Comparison of ENCODE assay signal across 8 cellular contexts in the genomic region with DNA sequence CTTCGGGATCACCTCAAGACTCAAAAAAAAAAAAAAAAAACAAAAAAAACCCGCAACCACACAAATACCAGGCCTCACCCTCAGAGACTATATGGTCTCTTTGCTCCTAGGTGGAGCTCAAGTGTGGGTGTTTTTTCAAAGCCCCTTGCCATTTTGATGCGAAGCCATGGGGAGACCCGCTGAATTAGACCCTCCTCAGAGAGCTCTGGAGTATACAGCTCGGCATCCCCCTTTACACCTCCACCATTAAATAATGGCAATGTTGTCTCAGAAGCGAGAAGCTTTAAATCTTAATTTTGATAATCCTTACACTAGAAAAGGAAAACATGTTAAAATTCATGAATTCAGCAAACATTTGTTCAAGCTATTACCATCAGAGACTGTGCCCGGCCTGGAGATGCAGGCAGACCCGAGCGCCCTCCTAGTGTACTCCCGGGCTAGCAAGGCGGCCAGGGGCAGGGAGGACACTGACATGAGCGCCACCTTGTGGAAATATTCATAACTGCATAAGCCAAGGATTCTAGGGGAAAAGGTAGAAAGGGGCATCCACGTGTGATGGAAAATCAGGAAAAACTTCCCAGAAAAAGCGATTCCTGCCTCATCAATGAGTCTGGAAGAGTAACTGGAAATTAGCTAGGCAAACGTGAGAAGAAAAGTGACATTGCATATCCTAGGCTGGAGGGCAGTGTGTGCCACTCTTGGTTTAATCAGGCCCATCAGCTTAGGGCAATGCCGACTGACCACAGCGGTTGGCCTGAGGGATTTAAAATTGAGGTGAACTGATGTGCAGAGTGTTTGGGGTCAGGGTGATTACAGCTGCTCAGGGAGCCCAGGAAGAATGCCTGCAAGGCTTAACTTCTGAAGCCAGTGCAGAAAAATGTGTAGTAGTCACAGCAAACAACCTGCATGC.
DNase-seq lines count a peak whose midpoint lies in the region; ATAC-seq, FAIRE-seq and TF ChIP-seq lines count a peak whose summit lies in the region.

No MANE protein-coding gene starts in this region.

- no peaks in the 10 kb centered on the region for H3K4me1 ChIP-seq in HAP-1
- H3K4me1 ChIP-seq in astrocyte (ENCODE audit: insufficient read depth, low read length) = no peaks in the 10 kb centered on the region
- H3K4me1 ChIP-seq in spleen = peaks cover 0 to 6% (median 0%) of the 10 kb centered on the region in 6 donors

- no peak overlapping the region for H3K4me3 ChIP-seq in HAP-1
- H3K4me3 ChIP-seq in NB4 (ENCODE audit: low read depth, low read length) = no peak overlapping the region
- H3K4me3 ChIP-seq in astrocyte (ENCODE audit: insufficient read depth, low read depth, low read length) = no peak overlapping the region
- no peak overlapping the region for H3K4me3 ChIP-seq in spleen

- H3K4me2 ChIP-seq in astrocyte (ENCODE audit: low read length) = no peak overlapping the region

- no peak for FAIRE-seq in astrocyte (lab: Jason Lieb, UNC)

- no peaks in the 10 kb centered on the region for H3K4me1 Mint-ChIP-seq in astrocyte (ENCODE audit: low read depth, unreplicated experiment)

- TF ChIP-seq POLR2A in NB4 (IDR thresholded peaks at IDR 0.05; ENCODE audit: extremely low read depth, insufficient read length) (no peak), spleen (IDR thresholded peaks at IDR 0.05) (no peak)

- no peaks in the 10 kb centered on the region for H3K9me3 Mint-ChIP-seq in astrocyte (ENCODE audit: unreplicated experiment)

- DNase-seq in GM03348 (ENCODE audit: low spot score) = peak; percentile 92
- DNase-seq in HAP-1 (ENCODE audit: low spot score in 2 of 2) = peak; percentile 61 to 82
- DNase-seq in NB4 (ENCODE audit: low read depth) = peak; percentile 64
- peak; percentile 42 for DNase-seq in T follicular helper cell (ENCODE audit: low read depth)
- DNase-seq in astrocyte (ENCODE audit: low read depth) = no peak
- peak in 38 of 51 donors; percentile 2 to 67 (median 28) for DNase-seq in hypothalamus (lab: John Stamatoyannopoulos, UW)
- DNase-seq in spleen = peak; percentile 82

- H4K20me1 ChIP-seq in astrocyte (ENCODE audit: insufficient read depth, low read length) = no peaks in the 10 kb centered on the region

- no peak overlapping the region for H3K27ac Mint-ChIP-seq in astrocyte (ENCODE audit: unreplicated experiment)

- H3K27me3 Mint-ChIP-seq in astrocyte (ENCODE audit: low read depth, unreplicated experiment) = peaks cover 38% of the 10 kb centered on the region

- WGBS in spleen, 5 donors = 41 to 48% (median 43%) methylated on average over 17 of the region's 17 CpGs

- H3K27me3 ChIP-seq in HAP-1 (ENCODE audit: low read depth) (no peaks in the 10 kb centered on the region), astrocyte (ENCODE audit: insufficient read depth, low read length) (peaks cover 14% of the 10 kb centered on the region), spleen (replicated peaks in 1 of 7) (no peaks in the 10 kb centered on the region)

- H2AFZ ChIP-seq in astrocyte (ENCODE audit: low read depth, low read length) = no peak overlapping the region

- intact Hi-C loops in spleen (cut with DNase I; ENCODE audit: low total_unique reads) = loop anchor here (5.0 to 10.0 kb wide), 2 partner anchors 177 to 360 kb away; no protein-coding TSS in a partner anchor

- H3K4me3 Mint-ChIP-seq in astrocyte (ENCODE audit: unreplicated experiment) = no peak overlapping the region

- peak; percentile 72 for TF ChIP-seq CTCF in NB4 (IDR thresholded peaks at IDR 0.05; ENCODE audit: low read depth, low read length)
- peak; percentile 75 for TF ChIP-seq CTCF in astrocyte (IDR thresholded peaks at IDR 0.05; ENCODE audit: insufficient read depth, low read depth, low read length)
- TF ChIP-seq CTCF in spleen (IDR thresholded peaks at IDR 0.05 in 8 of 11, conservative IDR thresholded peaks at IDR 0.05 in 3 of 11) = peak; percentile 74 to 90 (median 87)

- H3K9me3 ChIP-seq in HAP-1 = no peaks in the 10 kb centered on the region
- H3K9me3 ChIP-seq in astrocyte (ENCODE audit: insufficient read depth, low read depth, low read length) = no peaks in the 10 kb centered on the region
- no peaks in the 10 kb centered on the region for H3K9me3 ChIP-seq in spleen

- ATAC-seq in GM19467 (IDR thresholded peaks at IDR 0.05; ENCODE audit: unreplicated experiment) = no peak

- in situ Hi-C loops in HAP-1 (cut with MboI; ENCODE audit: low sequenced_read_pairs) = no loop called here

- no peaks in the 10 kb centered on the region for H3K36me3 Mint-ChIP-seq in astrocyte (ENCODE audit: low read depth, unreplicated experiment)

- H3K9ac ChIP-seq in astrocyte (ENCODE audit: low read length) = no peak overlapping the region

- H3K27ac ChIP-seq in astrocyte (ENCODE audit: low read depth, low read length) (no peak overlapping the region), spleen (no peak overlapping the region)

- H3K36me3 ChIP-seq in HAP-1 (replicated peaks) (no peaks in the 10 kb centered on the region), astrocyte (ENCODE audit: insufficient read depth, low read length) (no peaks in the 10 kb centered on the region), spleen (no peaks in the 10 kb centered on the region)

- no peaks in the 10 kb centered on the region for H3K79me2 ChIP-seq in astrocyte (ENCODE audit: insufficient read depth, low read length)
